Comparison of ENCODE assay signal across 8 cellular contexts in the genomic region with DNA sequence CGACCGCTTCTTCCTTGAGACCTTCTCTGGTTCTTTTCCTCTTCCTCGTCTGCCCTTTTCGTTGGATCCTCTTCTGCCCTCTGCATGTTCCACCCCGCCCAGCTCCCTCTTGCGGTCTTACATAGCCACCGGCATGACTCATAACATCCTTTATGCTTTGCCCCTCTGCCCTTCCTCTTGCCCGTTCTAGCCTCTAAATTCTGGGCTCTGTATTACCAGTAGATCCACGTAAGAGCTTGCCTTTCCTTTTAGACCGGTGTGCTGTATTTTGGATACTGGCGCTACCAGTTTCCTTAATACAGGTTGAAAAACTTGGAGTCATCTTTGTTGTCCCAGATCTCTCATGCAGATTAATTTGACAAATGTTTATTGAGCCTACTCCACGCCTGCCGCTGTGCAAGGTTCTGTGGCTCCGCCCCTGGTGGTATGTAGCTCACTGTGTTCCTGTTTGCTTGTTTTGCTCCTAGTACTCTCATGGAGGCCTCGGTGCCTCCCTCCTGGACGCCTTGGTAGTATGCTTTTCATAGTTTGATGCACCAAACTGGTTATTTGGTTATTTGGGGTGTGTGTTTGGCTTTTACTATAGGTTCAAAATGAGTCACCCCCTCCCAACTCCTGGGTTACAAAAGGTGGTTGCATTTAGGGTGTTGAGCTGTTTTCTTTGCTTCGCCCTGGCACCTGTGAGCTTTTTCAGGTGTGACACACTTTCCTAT.
DNase-seq lines count a peak whose midpoint lies in the region; ATAC-seq and TF ChIP-seq lines count a peak whose summit lies in the region.

No MANE protein-coding gene starts in this region.

- POLR2A ChIA-PET in AG04449 (lab: Yijun Ruan, JAX), result interaction anchor here (0.5 to 1.9 kb wide), 3 partner anchors 24 to 479 kb away, joined by 3 to 5 read pairs (median 4); partner anchors contain the start of gene MTIF3

- ATAC-seq in GM18861 (IDR thresholded peaks at IDR 0.05; ENCODE audit: unreplicated experiment) (peak; percentile 54), HG03108 (IDR thresholded peaks at IDR 0.05; ENCODE audit: unreplicated experiment) (peak; percentile 64)

- H3K4me3 ChIP-seq in AG04449 (ENCODE audit: low read depth, low read length), result peak overlapping the region; percentile 83

- CTCF ChIA-PET in AG04449 (lab: Yijun Ruan, JAX), result interaction anchor here (0.7 to 4.7 kb wide), 17 partner anchors 10 to 441 kb away, joined by 3 to 22 read pairs (median 4); no protein-coding TSS in a partner anchor

- peak; percentile 52 for TF ChIP-seq CTCF in AG04449 (IDR thresholded peaks at IDR 0.05; ENCODE audit: insufficient read depth, low read length, missing control alignments)

- no peak for DNase-seq in AG04449 (ENCODE audit: low read depth, low spot score)
- DNase-seq in NCI-H524 treated with DMSO at 0.1 percent for 48 hours (lab: John Stamatoyannopoulos, UW), result peak; percentile 19
- peak; percentile 64 to 69 for DNase-seq in activated CD4-positive, alpha-beta T cell treated with anti-CD3 and anti-CD28 coated beads, Interleukin-2, amount 50 U/mL, for 4 hours
- DNase-seq in effector CD4-positive, alpha-beta T cell, result peak; percentile 69
- peak; percentile 69 for DNase-seq in medulla oblongata (ENCODE audit: extremely low spot score)
- peak; percentile 43 for DNase-seq in stimulated activated CD8-positive, alpha-beta memory T cell treated with anti-CD3 and anti-CD28 coated beads, Interleukin-15, amount 100 ng/mL, for 24 hours (ENCODE audit: low read depth)
